ENCODE assay signal across 8 cellular contexts in the genomic region with DNA sequence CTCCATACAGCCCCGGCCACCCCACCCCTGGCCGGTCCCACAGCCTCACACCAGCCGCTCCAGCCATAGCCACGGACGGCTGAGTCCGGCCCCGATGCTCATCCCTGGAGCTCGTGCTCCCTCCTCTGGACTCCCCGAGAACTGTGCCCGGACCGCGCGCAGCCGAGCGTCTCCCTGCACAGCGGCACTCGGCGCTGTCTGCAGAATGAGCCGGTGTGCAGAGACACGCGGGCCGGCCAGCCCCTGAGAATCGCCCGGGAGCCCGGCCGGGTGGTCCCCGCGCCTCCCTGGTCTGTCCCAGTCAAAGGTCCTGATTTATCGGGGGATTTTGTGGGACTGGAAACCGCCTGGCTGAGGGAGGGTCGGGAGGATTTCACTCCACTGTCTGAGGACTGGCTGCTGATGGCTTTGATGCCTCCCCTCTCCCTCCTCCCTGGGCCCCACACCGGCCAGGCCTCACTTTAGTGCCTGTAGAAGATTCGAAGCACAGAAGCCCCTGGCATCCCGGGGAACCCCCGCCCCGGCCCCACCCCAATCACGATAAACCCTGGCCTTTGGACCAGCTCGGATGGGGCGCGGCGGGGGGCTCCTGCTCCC.
DNase-seq lines count a peak whose midpoint lies in the region; ATAC-seq, FAIRE-seq and TF ChIP-seq lines count a peak whose summit lies in the region.

No MANE protein-coding gene starts in this region.

- H3K14ac ChIP-seq in H1 (ENCODE audit: insufficient read length): no peak overlapping the region

- no peaks in the 10 kb centered on the region for H3K79me1 ChIP-seq in H1 (ENCODE audit: low read depth, low read length)

- H3K18ac ChIP-seq in H1 (ENCODE audit: extremely low read depth, low read length): no peak overlapping the region

- no peak overlapping the region for H2BK120ac ChIP-seq in H1 (replicated peaks; ENCODE audit: low read depth, low read length)

- WGBS in H1 (ENCODE audit: extremely low coverage in 1 of 2, insufficient coverage in 1 of 2, insufficient read length in 1 of 2, insufficient replicate concordance in 2 of 2, low coverage in 1 of 2, low lambda C conversion rate in 2 of 2, missing lambda C conversion rate in 1 of 2), 2 experiments: 24% methylated on average over 34 of the region's 41 CpGs; no CpG with 5 or more reads in 1 of the 2 experiments

- no peak overlapping the region for H3K4ac ChIP-seq in H1 (replicated peaks; ENCODE audit: insufficient read length, low read depth, low read length)

- no peaks in the 10 kb centered on the region for H3K79me2 ChIP-seq in H1 (ENCODE audit: control insufficient read depth in 1 of 2, insufficient read depth in 2 of 2, low read length in 2 of 2)

- H2AK5ac ChIP-seq in H1 (ENCODE audit: low read depth, low read length): no peak overlapping the region

- peaks cover 3 to 20% (median 14%) of the 10 kb centered on the region in 4 experiments; a peak in 5 of 7 replicates for H3K27me3 ChIP-seq in H1 (replicated peaks in 1 of 4; ENCODE audit: control insufficient read depth in 3 of 4, extremely low read depth in 1 of 4, insufficient read depth in 3 of 4, low read length in 3 of 4)

- H2BK12ac ChIP-seq in H1 (ENCODE audit: low read depth, low read length): no peak overlapping the region

- no peak overlapping the region for H3K23ac ChIP-seq in H1 (ENCODE audit: insufficient read length)

- H3K9ac ChIP-seq in H1 (replicated peaks in 1 of 4; ENCODE audit: extremely low read depth in 1 of 4, low read depth in 3 of 4, low read length in 3 of 4): no peak overlapping the region

- H2BK5ac ChIP-seq in H1 (ENCODE audit: low read depth, low read length): no peak overlapping the region

- CTCF ChIA-PET in H1 (lab: Charles Lee; ENCODE audit: partially characterized antibody): interaction anchor here (0.6 to 2.1 kb wide), 13 partner anchors 11 to 797 kb away, joined by 3 to 6 read pairs (median 3); no protein-coding TSS in a partner anchor

- peak; percentile 94 to 97 for TF ChIP-seq RAD21 in H1 (IDR thresholded peaks at IDR 0.05 in 1 of 2, conservative IDR thresholded peaks at IDR 0.05 in 1 of 2; ENCODE audit: low read depth in 2 of 2, low read length in 2 of 2)

- POLR2A ChIA-PET in H1 (lab: Charles Lee; ENCODE audit: partially characterized antibody): no interaction called here

- ATAC-seq in GM19463 (IDR thresholded peaks at IDR 0.05; ENCODE audit: unreplicated experiment): peak; percentile 67

- H4K5ac ChIP-seq in H1 (ENCODE audit: insufficient read length, low read depth, low read length): no peak overlapping the region

- no peak overlapping the region for H2BK20ac ChIP-seq in H1 (ENCODE audit: low read length)

- no peak for FAIRE-seq in H1 (lab: Jason Lieb, UNC)

- TF ChIP-seq POLR2A in H1 (IDR thresholded peaks at IDR 0.05; ENCODE audit: control extremely low read depth in 1 of 2, low read depth in 2 of 2, low read length in 2 of 2): no peak

- H4K8ac ChIP-seq in H1 (ENCODE audit: extremely low read depth, insufficient read depth, low read length): peak overlapping the region; percentile 80; the same call in 1 of the 2 replicates

- TF ChIP-seq CTCF in H1 (IDR thresholded peaks at IDR 0.05; ENCODE audit: control extremely low read depth in 1 of 3, insufficient read depth in 1 of 3, low read depth in 1 of 3, low read length in 3 of 3): peak; percentile 86 to 91 (median 90)

- no peak overlapping the region for H3K27ac ChIP-seq in H1 (ENCODE audit: low read depth, low read length)

- peak overlapping the region in 3 of 4 experiments; percentile 23 to 52 (median 29); a peak in 5 of 8 replicates for H3K4me3 ChIP-seq in H1 (ENCODE audit: extremely low read depth in 1 of 4, insufficient read depth in 2 of 4, low read depth in 3 of 4, low read length in 4 of 4)

- H2AFZ ChIP-seq in H1 (ENCODE audit: low read length): 0 out of 2 replicates have a peak overlapping the region, but pooled peaks have one; percentile 11

- no peaks in the 10 kb centered on the region for H3K9me3 ChIP-seq in H1 (ENCODE audit: insufficient read depth in 2 of 2, low read depth in 1 of 2, low read length in 1 of 2)

- H4K91ac ChIP-seq in H1 (replicated peaks; ENCODE audit: insufficient read length, low read length): no peak overlapping the region

- H3K4me1 ChIP-seq in H1 (replicated peaks in 1 of 4; ENCODE audit: control insufficient read depth in 3 of 4, insufficient read depth in 4 of 4, low read length in 3 of 4): no peaks in the 10 kb centered on the region; a peak in 1 of 7 replicates

- no peaks in the 10 kb centered on the region for H4K20me1 ChIP-seq in H1 (replicated peaks in 1 of 2; ENCODE audit: control insufficient read depth in 1 of 2, insufficient read depth in 2 of 2, low read length in 2 of 2)

- no peak for TF ChIP-seq EP300 in H1 (IDR thresholded peaks at IDR 0.05; ENCODE audit: borderline replicate concordance in 1 of 2, low read depth in 2 of 2, low read length in 2 of 2)

- H3K36me3 ChIP-seq in H1 (ENCODE audit: control insufficient read depth in 2 of 4, insufficient read depth in 4 of 4, low read length in 3 of 4): no peaks in the 10 kb centered on the region

- peak; percentile 80 for DNase-seq in Ammon's horn (ENCODE audit: low spot score)
- peak; percentile 40 for DNase-seq in NCI-H460 (ENCODE audit: extremely low read depth, low read depth)
- peak; percentile 14 to 56 for DNase-seq in activated CD8-positive, alpha-beta memory T cell treated with anti-CD3 and anti-CD28 coated beads for 1 hour (ENCODE audit: extremely low read depth in 1 of 2, low read depth in 1 of 2)
- peak in 1 of 2 experiments; percentile 92 for DNase-seq in H1 (ENCODE audit: low read depth in 1 of 2, low spot score in 2 of 2)
- DNase-seq in myocyte (ENCODE audit: low read depth): peak; percentile 53
- peak; percentile 49 for DNase-seq in stimulated activated CD8-positive, alpha-beta memory T cell treated with anti-CD3 and anti-CD28 coated beads, Interleukin-7, amount 100 ng/mL, for 24 hours (ENCODE audit: low read depth)
- no peak for DNase-seq in NCI-H524 treated with DMSO at 0.1 percent for 48 hours (lab: John Stamatoyannopoulos, UW)

- H3K4me2 ChIP-seq in H1 (ENCODE audit: insufficient read depth in 1 of 2, low read depth in 2 of 2, low read length in 2 of 2): peak overlapping the region; percentile 1 to 63; a peak in 3 of 4 replicates

- H2BK15ac ChIP-seq in H1 (ENCODE audit: low read length): no peak overlapping the region

- no peaks in the 10 kb centered on the region for H3K23me2 ChIP-seq in H1 (ENCODE audit: low read depth, low read length)

- H3K56ac ChIP-seq in H1 (replicated peaks; ENCODE audit: insufficient read length, low read depth, low read length): no peak overlapping the region

TF ChIP-seq in H1, 55 proteins besides CTCF, POLR2A, EP300 and RAD21:
- TF ChIP-seq TAF7 (optimal IDR thresholded peaks at IDR 0.05; ENCODE audit: borderline replicate concordance, low read depth, low read length) (no peak), CEBPB (IDR thresholded peaks at IDR 0.05; ENCODE audit: low read depth, low read length) (no peak), BACH1 (IDR thresholded peaks at IDR 0.05; ENCODE audit: low read length) (0 out of 2 replicates have a peak, but pooled peaks have one; percentile 22), TEAD4 (IDR thresholded peaks at IDR 0.05; ENCODE audit: low read depth, low read length) (no peak), GABPA (IDR thresholded peaks at IDR 0.05; ENCODE audit: borderline replicate concordance, insufficient read depth, low read length) (peak; percentile 81), BCL11A (IDR thresholded peaks at IDR 0.05; ENCODE audit: low read depth in 2 of 2, low read length in 2 of 2) (no peak), NRF1 (IDR thresholded peaks at IDR 0.05; ENCODE audit: low read depth, low read length) (no peak), RFX5 (IDR thresholded peaks at IDR 0.05; ENCODE audit: borderline replicate concordance, low read depth, low read length) (no peak), CHD2 (IDR thresholded peaks at IDR 0.05; ENCODE audit: low read length) (no peak), SP1 (IDR thresholded peaks at IDR 0.05; ENCODE audit: low read depth, low read length) (no peak), SP4 (IDR thresholded peaks at IDR 0.05; ENCODE audit: low read length) (no peak), PHF8 (conservative IDR thresholded peaks at IDR 0.05; ENCODE audit: low read depth, low read length) (no peak), CBX8 (IDR thresholded peaks at IDR 0.05; ENCODE audit: borderline replicate concordance, low read depth, low read length) (no peak), GTF2F1 (IDR thresholded peaks at IDR 0.05; ENCODE audit: borderline replicate concordance, low read depth, low read length) (no peak), KDM1A (IDR thresholded peaks at IDR 0.05; ENCODE audit: borderline replicate concordance, low read length) (no peak), TCF12 (IDR thresholded peaks at IDR 0.05; ENCODE audit: low read depth, low read length) (no peak), SP2 (IDR thresholded peaks at IDR 0.05; ENCODE audit: low read length) (no peak), KDM4A (IDR thresholded peaks at IDR 0.05; ENCODE audit: low read depth, low read length, severe bottlenecking) (peak; percentile 30), CREB1 (IDR thresholded peaks at IDR 0.05) (no peak), SAP30 (IDR thresholded peaks at IDR 0.05; ENCODE audit: insufficient read depth, insufficient replicate concordance, low read length) (no peak), RBBP5 (IDR thresholded peaks at IDR 0.05; ENCODE audit: borderline replicate concordance, low read depth, low read length) (no peak)
- TF ChIP-seq, protein P1, sequence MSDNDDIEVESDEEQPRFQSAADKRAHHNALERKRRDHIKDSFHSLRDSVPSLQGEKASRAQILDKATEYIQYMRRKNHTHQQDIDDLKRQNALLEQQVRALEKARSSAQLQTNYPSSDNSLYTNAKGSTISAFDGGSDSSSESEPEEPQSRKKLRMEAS (IDR thresholded peaks at IDR 0.05): 0 out of 2 replicates have a peak, but pooled peaks have one; percentile 39
TF ChIP-seq in H1: peak in this region for 4.
